In genomic region chr2:207334631-207335371, GRCh38 we compare ENCODE assay signal across 9 cellular contexts.
DNase-seq lines count a peak whose midpoint lies in the region; ATAC-seq, FAIRE-seq and TF ChIP-seq lines count a peak whose summit lies in the region.
"Had no signal": no experiment of that assay in that cellular context is flagged by ENCODE, and none has a peak within 500 bp of the region (broad histone marks: within the 10 kb centered on the region; RNA-seq: fewer than 3 reads in every experiment).

No MANE protein-coding gene starts in this region.

- H3K4me3 Mint-ChIP-seq in activated T-cell treated with anti-CD3 and anti-CD28 coated beads, Interleukin-2, amount 50 U/mL, for 24 hours: peak overlapping the region; percentile 54

- in situ Hi-C loops in GM13977 (cut with MboI; ENCODE audit: low pct_unique_long_range_greater_than_20kb, low sequenced_read_pairs, unreplicated experiment): no loop called here

- H3K27ac ChIP-seq in pancreas: peak overlapping the region in 2 of 4 donors; percentile 55 to 64

- H3K36me3 ChIP-seq in pancreas: no peaks in the 10 kb centered on the region

- peak; percentile 40 to 87 (median 74) for ATAC-seq in pancreas

- 34% methylated on average over 20 of the region's 20 CpGs for WGBS in pancreas, 2 donors

- TF ChIP-seq CTCF in pancreas (IDR thresholded peaks at IDR 0.05): no peak
- no peak for TF ChIP-seq CTCF in GM13977 (IDR thresholded peaks at IDR 0.05; ENCODE audit: extremely low read depth, insufficient read depth, missing control alignments)

- no peaks in the 10 kb centered on the region for H3K36me3 Mint-ChIP-seq in activated T-cell treated with anti-CD3 and anti-CD28 coated beads, Interleukin-2, amount 50 U/mL, for 24 hours (ENCODE audit: low read depth)

- peak overlapping the region; percentile 97 for H3K27ac Mint-ChIP-seq in activated T-cell treated with anti-CD3 and anti-CD28 coated beads, Interleukin-2, amount 50 U/mL, for 24 hours

- no peaks in the 10 kb centered on the region for H3K27me3 ChIP-seq in pancreas

- intact Hi-C loops in pancreas (cut with DNase I): no loop called here

- no peaks in the 10 kb centered on the region for H3K9me3 ChIP-seq in pancreas

- H3K4me1 Mint-ChIP-seq in activated T-cell treated with anti-CD3 and anti-CD28 coated beads, Interleukin-2, amount 50 U/mL, for 24 hours (ENCODE audit: low read depth): peaks cover 81% of the 10 kb centered on the region

- no peak overlapping the region for H3K4me3 ChIP-seq in pancreas

- peaks cover 2% of the 10 kb centered on the region for H3K9me3 Mint-ChIP-seq in activated T-cell treated with anti-CD3 and anti-CD28 coated beads, Interleukin-2, amount 50 U/mL, for 24 hours

- peak; percentile 24 for DNase-seq in activated T-cell treated with anti-CD3 and anti-CD28 coated beads for 24 hours (ENCODE audit: low read depth)
- DNase-seq in activated T-cell treated with anti-CD3 and anti-CD28 coated beads, Interleukin-2, amount 50 U/mL, for 1 hour: no peak
- peak; percentile 95 for DNase-seq in HK-2 (ENCODE audit: unreplicated experiment)
- peak; percentile 68 for DNase-seq in activated T-cell treated with anti-CD3 and anti-CD28 coated beads, Interleukin-2, amount 50 U/mL, for 24 hours
- peak; percentile 58 for DNase-seq in foreskin melanocyte
- peak in 4 of 6 donors; percentile 14 to 57 (median 46) for DNase-seq in pancreas
- DNase-seq in HuH-7.5 (ENCODE audit: low spot score): no peak
- no peak for DNase-seq in GM13977 (ENCODE audit: low spot score)

- peaks cover 0 to 11% (median 0%) of the 10 kb centered on the region in 3 donors for H3K4me1 ChIP-seq in pancreas

- FAIRE-seq in pancreas (lab: Jason Lieb, UNC): no peak
- FAIRE-seq: G401.6 had no signal

- H3K27me3 Mint-ChIP-seq in activated T-cell treated with anti-CD3 and anti-CD28 coated beads, Interleukin-2, amount 50 U/mL, for 24 hours: no peaks in the 10 kb centered on the region

Comparison
In these comparisons a context has a peak if more than half of its experiments do, and no peak if none do; other contexts are left out.
1. DNase-seq: peak in activated T-cell treated with anti-CD3 and anti-CD28 coated beads for 24 hours (single experiment), HK-2 (single experiment), activated T-cell treated with anti-CD3 and anti-CD28 coated beads, Interleukin-2, amount 50 U/mL, for 24 hours (single experiment), foreskin melanocyte (single experiment) and pancreas (4 of 6); none in activated T-cell treated with anti-CD3 and anti-CD28 coated beads, Interleukin-2, amount 50 U/mL, for 1 hour (single experiment), HuH-7.5 (single experiment) and GM13977 (single experiment).